In genomic region chr11:117691501-117691900, GRCh38 we compare ENCODE assay signal across 16 cellular contexts.
"Had no signal": no experiment of that assay in that cellular context is flagged by ENCODE, and none has a peak within 500 bp of the region (broad histone marks: within the 10 kb centered on the region; RNA-seq: fewer than 3 reads in every experiment).

No MANE protein-coding gene starts in this region.

- H3K9me3 ChIP-seq: breast epithelium, tibial artery, uterus had no signal

- H3K27ac ChIP-seq: breast epithelium, tibial artery, uterus had no signal

- FAIRE-seq: endometrium had no signal

- DNase-seq: activated CD4-positive, alpha-beta T cell treated with anti-CD3 and anti-CD28 coated beads, Interleukin-2, amount 50 U/mL, for 48 hours; activated CD4-positive, CD25-positive, alpha-beta regulatory T cell treated with anti-CD3 and anti-CD28 coated beads, Interleukin-2, amount 50 U/mL, for 72 hours; activated CD8-positive, alpha-beta memory T cell treated with anti-CD3 and anti-CD28 coated beads, Interleukin-2, amount 10 ng/mL, durations not matched to agents 7 days and 5 days; activated effector memory CD4-positive, alpha-beta T cell treated with Interleukin-2 at 50 U/mL for 16 hours; activated naive CD8-positive, alpha-beta T cell treated with anti-CD3 and anti-CD28 coated beads for 36 hours; activated T-cell treated with anti-CD3 and anti-CD28 coated beads, Interleukin-2, amount 50 U/mL, for 24 hours; anterior cingulate cortex; left cardiac atrium; stimulated activated CD4-positive, alpha-beta T cell treated with anti-CD3 and anti-CD28 coated beads, Interleukin-4, amount 100 ng/mL, for 1 hour; stimulated activated naive CD8-positive, alpha-beta T cell treated with anti-CD3 and anti-CD28 coated beads, Interleukin-15, amount 100 ng/mL, for 72 hours; T-helper 9 cell; tibial artery; uterus had no signal

- ATAC-seq: activated CD8-positive, alpha-beta memory T cell treated with anti-CD3 and anti-CD28 coated beads, Interleukin-2, amount 10 ng/mL, durations not matched to agents 7 days and 5 days; esophagus mucosa; stimulated activated naive CD8-positive, alpha-beta T cell treated with anti-CD3 and anti-CD28 coated beads, Interleukin-15, amount 100 ng/mL, for 72 hours had no signal

- H3K4me1 ChIP-seq: breast epithelium, tibial artery, uterus had no signal

- H3K36me3 ChIP-seq: breast epithelium, tibial artery, uterus had no signal

- H3K4me3 ChIP-seq: breast epithelium, tibial artery, uterus had no signal

- H3K27me3 ChIP-seq: breast epithelium, uterus had no signal
